Comparison of ENCODE assay signal across 1 cellular context in genomic region chr20:50285376-50286173, GRCh38.
A peak's percentile ranks its signal among the peaks of the same experiment; 100 is the strongest.
TF ChIP-seq lines count a peak whose summit lies in the region.

No MANE protein-coding gene starts in this region.

TF ChIP-seq in HEK293, 187 proteins besides CTCF, POLR2A, EP300 and RAD21 (continued from another document and continues in another):
- TF ChIP-seq ZNF23 (tag by site-specific recombination; IDR thresholded peaks at IDR 0.05; ENCODE audit: borderline replicate concordance) (no peak), MEIS1 (CRISPR knock-in tag; IDR thresholded peaks at IDR 0.05; ENCODE audit: borderline replicate concordance) (no peak), ZFHX2 (tag by site-specific recombination; conservative IDR thresholded peaks at IDR 0.05) (no peak), ZNF140 (tag by site-specific recombination; IDR thresholded peaks at IDR 0.05) (no peak), IKZF3 (tag by site-specific recombination; IDR thresholded peaks at IDR 0.05) (0 out of 2 replicates have a peak, but pooled peaks have one; percentile 17), PRDM10 (tag by site-specific recombination; IDR thresholded peaks at IDR 0.05) (no peak), ZNF677 (tag by site-specific recombination; IDR thresholded peaks at IDR 0.05) (no peak), SP7 (tag by site-specific recombination; IDR thresholded peaks at IDR 0.05) (no peak), INSM2 (tag by site-specific recombination; IDR thresholded peaks at IDR 0.05) (0 out of 2 replicates have a peak, but pooled peaks have one; percentile 39), ZBTB17 (tag by site-specific recombination; IDR thresholded peaks at IDR 0.05) (no peak), KLF1 (tag by site-specific recombination; IDR thresholded peaks at IDR 0.05) (0 out of 2 replicates have a peak, but pooled peaks have one; percentile 27), ZNF24 (tag by site-specific recombination; IDR thresholded peaks at IDR 0.05) (no peak), YY1 (tag by site-specific recombination; IDR thresholded peaks at IDR 0.05) (no peak; the same call in none of the 2 replicates), ZNF121 (tag by site-specific recombination; IDR thresholded peaks at IDR 0.05) (no peak), ZNF645 (tag by site-specific recombination; IDR thresholded peaks at IDR 0.05) (no peak), TRIM28 (IDR thresholded peaks at IDR 0.05; ENCODE audit: borderline replicate concordance, low read length) (peak; percentile 47), ZNF843 (tag by site-specific recombination; IDR thresholded peaks at IDR 0.05) (no peak; the same call in 1 of the 2 replicates), ZBTB26 (tag by site-specific recombination; optimal IDR thresholded peaks at IDR 0.05) (no peak), ZNF138 (tag by site-specific recombination; IDR thresholded peaks at IDR 0.05; ENCODE audit: borderline replicate concordance) (no peak), ZNF658 (tag by site-specific recombination; IDR thresholded peaks at IDR 0.05) (no peak), ZBTB1 (tag by site-specific recombination; IDR thresholded peaks at IDR 0.05) (no peak), YY2 (tag by site-specific recombination; IDR thresholded peaks at IDR 0.05) (no peak), ZNF488 (tag by site-specific recombination; IDR thresholded peaks at IDR 0.05) (peak; percentile 75), KLF8 (tag by site-specific recombination; IDR thresholded peaks at IDR 0.05) (peak; percentile 58; the same call in 1 of the 2 replicates), ZNF629 (tag by site-specific recombination; IDR thresholded peaks at IDR 0.05) (no peak)
- TF ChIP-seq, protein P1, sequence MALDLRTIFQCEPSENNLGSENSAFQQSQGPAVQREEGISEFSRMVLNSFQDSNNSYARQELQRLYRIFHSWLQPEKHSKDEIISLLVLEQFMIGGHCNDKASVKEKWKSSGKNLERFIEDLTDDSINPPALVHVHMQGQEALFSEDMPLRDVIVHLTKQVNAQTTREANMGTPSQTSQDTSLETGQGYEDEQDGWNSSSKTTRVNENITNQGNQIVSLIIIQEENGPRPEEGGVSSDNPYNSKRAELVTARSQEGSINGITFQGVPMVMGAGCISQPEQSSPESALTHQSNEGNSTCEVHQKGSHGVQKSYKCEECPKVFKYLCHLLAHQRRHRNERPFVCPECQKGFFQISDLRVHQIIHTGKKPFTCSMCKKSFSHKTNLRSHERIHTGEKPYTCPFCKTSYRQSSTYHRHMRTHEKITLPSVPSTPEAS (tag by site-specific recombination; IDR thresholded peaks at IDR 0.05): no peak
- TF ChIP-seq, protein P2, sequence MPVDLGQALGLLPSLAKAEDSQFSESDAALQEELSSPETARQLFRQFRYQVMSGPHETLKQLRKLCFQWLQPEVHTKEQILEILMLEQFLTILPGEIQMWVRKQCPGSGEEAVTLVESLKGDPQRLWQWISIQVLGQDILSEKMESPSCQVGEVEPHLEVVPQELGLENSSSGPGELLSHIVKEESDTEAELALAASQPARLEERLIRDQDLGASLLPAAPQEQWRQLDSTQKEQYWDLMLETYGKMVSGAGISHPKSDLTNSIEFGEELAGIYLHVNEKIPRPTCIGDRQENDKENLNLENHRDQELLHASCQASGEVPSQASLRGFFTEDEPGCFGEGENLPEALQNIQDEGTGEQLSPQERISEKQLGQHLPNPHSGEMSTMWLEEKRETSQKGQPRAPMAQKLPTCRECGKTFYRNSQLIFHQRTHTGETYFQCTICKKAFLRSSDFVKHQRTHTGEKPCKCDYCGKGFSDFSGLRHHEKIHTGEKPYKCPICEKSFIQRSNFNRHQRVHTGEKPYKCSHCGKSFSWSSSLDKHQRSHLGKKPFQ (tag by site-specific recombination; IDR thresholded peaks at IDR 0.05): no peak
- TF ChIP-seq, protein P3, sequence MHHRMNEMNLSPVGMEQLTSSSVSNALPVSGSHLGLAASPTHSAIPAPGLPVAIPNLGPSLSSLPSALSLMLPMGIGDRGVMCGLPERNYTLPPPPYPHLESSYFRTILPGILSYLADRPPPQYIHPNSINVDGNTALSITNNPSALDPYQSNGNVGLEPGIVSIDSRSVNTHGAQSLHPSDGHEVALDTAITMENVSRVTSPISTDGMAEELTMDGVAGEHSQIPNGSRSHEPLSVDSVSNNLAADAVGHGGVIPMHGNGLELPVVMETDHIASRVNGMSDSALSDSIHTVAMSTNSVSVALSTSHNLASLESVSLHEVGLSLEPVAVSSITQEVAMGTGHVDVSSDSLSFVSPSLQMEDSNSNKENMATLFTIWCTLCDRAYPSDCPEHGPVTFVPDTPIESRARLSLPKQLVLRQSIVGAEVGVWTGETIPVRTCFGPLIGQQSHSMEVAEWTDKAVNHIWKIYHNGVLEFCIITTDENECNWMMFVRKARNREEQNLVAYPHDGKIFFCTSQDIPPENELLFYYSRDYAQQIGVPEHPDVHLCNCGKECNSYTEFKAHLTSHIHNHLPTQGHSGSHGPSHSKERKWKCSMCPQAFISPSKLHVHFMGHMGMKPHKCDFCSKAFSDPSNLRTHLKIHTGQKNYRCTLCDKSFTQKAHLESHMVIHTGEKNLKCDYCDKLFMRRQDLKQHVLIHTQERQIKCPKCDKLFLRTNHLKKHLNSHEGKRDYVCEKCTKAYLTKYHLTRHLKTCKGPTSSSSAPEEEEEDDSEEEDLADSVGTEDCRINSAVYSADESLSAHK (tag by site-specific recombination; IDR thresholded peaks at IDR 0.05): peak; percentile 52; the same call in 1 of the 2 replicates
- TF ChIP-seq, protein P4, sequence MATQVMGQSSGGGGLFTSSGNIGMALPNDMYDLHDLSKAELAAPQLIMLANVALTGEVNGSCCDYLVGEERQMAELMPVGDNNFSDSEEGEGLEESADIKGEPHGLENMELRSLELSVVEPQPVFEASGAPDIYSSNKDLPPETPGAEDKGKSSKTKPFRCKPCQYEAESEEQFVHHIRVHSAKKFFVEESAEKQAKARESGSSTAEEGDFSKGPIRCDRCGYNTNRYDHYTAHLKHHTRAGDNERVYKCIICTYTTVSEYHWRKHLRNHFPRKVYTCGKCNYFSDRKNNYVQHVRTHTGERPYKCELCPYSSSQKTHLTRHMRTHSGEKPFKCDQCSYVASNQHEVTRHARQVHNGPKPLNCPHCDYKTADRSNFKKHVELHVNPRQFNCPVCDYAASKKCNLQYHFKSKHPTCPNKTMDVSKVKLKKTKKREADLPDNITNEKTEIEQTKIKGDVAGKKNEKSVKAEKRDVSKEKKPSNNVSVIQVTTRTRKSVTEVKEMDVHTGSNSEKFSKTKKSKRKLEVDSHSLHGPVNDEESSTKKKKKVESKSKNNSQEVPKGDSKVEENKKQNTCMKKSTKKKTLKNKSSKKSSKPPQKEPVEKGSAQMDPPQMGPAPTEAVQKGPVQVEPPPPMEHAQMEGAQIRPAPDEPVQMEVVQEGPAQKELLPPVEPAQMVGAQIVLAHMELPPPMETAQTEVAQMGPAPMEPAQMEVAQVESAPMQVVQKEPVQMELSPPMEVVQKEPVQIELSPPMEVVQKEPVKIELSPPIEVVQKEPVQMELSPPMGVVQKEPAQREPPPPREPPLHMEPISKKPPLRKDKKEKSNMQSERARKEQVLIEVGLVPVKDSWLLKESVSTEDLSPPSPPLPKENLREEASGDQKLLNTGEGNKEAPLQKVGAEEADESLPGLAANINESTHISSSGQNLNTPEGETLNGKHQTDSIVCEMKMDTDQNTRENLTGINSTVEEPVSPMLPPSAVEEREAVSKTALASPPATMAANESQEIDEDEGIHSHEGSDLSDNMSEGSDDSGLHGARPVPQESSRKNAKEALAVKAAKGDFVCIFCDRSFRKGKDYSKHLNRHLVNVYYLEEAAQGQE (tag by site-specific recombination; IDR thresholded peaks at IDR 0.05): no peak
- TF ChIP-seq, protein P5, sequence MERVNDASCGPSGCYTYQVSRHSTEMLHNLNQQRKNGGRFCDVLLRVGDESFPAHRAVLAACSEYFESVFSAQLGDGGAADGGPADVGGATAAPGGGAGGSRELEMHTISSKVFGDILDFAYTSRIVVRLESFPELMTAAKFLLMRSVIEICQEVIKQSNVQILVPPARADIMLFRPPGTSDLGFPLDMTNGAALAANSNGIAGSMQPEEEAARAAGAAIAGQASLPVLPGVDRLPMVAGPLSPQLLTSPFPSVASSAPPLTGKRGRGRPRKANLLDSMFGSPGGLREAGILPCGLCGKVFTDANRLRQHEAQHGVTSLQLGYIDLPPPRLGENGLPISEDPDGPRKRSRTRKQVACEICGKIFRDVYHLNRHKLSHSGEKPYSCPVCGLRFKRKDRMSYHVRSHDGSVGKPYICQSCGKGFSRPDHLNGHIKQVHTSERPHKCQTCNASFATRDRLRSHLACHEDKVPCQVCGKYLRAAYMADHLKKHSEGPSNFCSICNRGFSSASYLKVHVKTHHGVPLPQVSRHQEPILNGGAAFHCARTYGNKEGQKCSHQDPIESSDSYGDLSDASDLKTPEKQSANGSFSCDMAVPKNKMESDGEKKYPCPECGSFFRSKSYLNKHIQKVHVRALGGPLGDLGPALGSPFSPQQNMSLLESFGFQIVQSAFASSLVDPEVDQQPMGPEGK (tag by site-specific recombination; IDR thresholded peaks at IDR 0.05): 0 out of 2 replicates have a peak, but pooled peaks have one; percentile 22
- TF ChIP-seq, protein P6, sequence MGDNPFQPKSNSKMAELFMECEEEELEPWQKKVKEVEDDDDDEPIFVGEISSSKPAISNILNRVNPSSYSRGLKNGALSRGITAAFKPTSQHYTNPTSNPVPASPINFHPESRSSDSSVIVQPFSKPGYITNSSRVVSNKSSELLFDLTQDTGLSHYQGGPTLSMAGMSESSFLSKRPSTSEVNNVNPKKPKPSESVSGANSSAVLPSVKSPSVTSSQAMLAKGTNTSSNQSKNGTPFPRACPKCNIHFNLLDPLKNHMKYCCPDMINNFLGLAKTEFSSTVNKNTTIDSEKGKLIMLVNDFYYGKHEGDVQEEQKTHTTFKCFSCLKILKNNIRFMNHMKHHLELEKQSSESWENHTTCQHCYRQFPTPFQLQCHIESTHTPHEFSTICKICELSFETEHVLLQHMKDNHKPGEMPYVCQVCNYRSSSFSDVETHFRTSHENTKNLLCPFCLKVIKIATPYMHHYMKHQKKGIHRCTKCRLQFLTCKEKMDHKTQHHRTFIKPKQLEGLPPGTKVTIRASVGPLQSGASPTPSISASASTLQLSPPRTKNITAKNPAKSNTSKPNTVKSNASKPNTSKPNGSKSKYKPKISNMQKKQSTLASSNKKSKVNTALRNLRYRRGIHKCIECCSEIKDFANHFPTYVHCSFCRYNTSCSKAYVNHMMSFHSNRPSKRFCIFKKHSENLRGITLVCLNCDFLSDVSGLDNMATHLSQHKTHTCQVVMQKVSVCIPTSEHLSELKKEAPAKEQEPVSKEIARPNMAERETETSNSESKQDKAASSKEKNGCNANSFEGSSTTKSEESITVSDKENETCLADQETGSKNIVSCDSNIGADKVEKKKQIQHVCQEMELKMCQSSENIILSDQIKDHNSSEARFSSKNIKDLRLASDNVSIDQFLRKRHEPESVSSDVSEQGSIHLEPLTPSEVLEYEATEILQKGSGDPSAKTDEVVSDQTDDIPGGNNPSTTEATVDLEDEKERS (tag by site-specific recombination; IDR thresholded peaks at IDR 0.05): no peak
